Comparison of ENCODE assay signal across 2 cellular contexts in the genomic region with DNA sequence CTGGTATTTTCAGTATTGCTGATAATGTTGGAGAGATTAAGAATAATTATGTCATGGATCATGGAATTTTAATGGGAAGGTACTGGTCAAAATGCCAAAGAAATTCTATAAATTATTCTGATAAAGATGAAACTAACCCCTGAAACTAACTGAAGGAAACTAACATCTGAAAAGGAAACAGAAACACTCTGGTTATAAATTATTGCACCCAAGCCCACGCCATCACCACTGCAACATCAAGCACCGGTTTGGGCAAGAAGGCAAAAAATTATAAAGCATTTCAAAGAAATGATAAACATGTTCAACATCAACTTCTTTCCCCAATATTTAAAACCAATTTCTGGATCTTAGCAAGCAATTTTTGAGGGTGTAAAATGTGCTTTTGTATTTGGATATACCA.
TF ChIP-seq lines count a peak whose summit lies in the region.

No MANE protein-coding gene starts in this region.

TF ChIP-seq in SK-N-SH, 30 proteins besides CTCF, POLR2A, EP300 and RAD21:
- TF ChIP-seq, protein P1, sequence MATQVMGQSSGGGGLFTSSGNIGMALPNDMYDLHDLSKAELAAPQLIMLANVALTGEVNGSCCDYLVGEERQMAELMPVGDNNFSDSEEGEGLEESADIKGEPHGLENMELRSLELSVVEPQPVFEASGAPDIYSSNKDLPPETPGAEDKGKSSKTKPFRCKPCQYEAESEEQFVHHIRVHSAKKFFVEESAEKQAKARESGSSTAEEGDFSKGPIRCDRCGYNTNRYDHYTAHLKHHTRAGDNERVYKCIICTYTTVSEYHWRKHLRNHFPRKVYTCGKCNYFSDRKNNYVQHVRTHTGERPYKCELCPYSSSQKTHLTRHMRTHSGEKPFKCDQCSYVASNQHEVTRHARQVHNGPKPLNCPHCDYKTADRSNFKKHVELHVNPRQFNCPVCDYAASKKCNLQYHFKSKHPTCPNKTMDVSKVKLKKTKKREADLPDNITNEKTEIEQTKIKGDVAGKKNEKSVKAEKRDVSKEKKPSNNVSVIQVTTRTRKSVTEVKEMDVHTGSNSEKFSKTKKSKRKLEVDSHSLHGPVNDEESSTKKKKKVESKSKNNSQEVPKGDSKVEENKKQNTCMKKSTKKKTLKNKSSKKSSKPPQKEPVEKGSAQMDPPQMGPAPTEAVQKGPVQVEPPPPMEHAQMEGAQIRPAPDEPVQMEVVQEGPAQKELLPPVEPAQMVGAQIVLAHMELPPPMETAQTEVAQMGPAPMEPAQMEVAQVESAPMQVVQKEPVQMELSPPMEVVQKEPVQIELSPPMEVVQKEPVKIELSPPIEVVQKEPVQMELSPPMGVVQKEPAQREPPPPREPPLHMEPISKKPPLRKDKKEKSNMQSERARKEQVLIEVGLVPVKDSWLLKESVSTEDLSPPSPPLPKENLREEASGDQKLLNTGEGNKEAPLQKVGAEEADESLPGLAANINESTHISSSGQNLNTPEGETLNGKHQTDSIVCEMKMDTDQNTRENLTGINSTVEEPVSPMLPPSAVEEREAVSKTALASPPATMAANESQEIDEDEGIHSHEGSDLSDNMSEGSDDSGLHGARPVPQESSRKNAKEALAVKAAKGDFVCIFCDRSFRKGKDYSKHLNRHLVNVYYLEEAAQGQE (IDR thresholded peaks at IDR 0.05; ENCODE audit: low read depth, low read length), result no peak
- TF ChIP-seq, protein P2, sequence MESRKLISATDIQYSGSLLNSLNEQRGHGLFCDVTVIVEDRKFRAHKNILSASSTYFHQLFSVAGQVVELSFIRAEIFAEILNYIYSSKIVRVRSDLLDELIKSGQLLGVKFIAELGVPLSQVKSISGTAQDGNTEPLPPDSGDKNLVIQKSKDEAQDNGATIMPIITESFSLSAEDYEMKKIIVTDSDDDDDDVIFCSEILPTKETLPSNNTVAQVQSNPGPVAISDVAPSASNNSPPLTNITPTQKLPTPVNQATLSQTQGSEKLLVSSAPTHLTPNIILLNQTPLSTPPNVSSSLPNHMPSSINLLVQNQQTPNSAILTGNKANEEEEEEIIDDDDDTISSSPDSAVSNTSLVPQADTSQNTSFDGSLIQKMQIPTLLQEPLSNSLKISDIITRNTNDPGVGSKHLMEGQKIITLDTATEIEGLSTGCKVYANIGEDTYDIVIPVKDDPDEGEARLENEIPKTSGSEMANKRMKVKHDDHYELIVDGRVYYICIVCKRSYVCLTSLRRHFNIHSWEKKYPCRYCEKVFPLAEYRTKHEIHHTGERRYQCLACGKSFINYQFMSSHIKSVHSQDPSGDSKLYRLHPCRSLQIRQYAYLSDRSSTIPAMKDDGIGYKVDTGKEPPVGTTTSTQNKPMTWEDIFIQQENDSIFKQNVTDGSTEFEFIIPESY (IDR thresholded peaks at IDR 0.05; ENCODE audit: borderline replicate concordance, low read depth), result no peak
- TF ChIP-seq RCOR1 (IDR thresholded peaks at IDR 0.05; ENCODE audit: low read length) (no peak), TCF12 (IDR thresholded peaks at IDR 0.05) (no peak), MEF2A (IDR thresholded peaks at IDR 0.05; ENCODE audit: borderline replicate concordance, low read depth) (no peak), EZH2phosphoT487 (IDR thresholded peaks at IDR 0.05; ENCODE audit: borderline replicate concordance, low read depth) (no peak), GABPA (IDR thresholded peaks at IDR 0.05; ENCODE audit: low read depth) (no peak), POLR2AphosphoS5 (IDR thresholded peaks at IDR 0.05; ENCODE audit: low read depth, low read length) (no peak), GATA2 (CRISPR knock-in tag; IDR thresholded peaks at IDR 0.05) (no peak), ELF1 (IDR thresholded peaks at IDR 0.05) (no peak), RXRA (IDR thresholded peaks at IDR 0.05; ENCODE audit: borderline replicate concordance, low read depth) (no peak), NRF1 (IDR thresholded peaks at IDR 0.05; ENCODE audit: low read depth, low read length) (no peak), RFX5 (IDR thresholded peaks at IDR 0.05; ENCODE audit: low read length) (no peak), TEAD4 (IDR thresholded peaks at IDR 0.05; ENCODE audit: borderline replicate concordance, insufficient read depth) (no peak), TAF1 (IDR thresholded peaks at IDR 0.05; ENCODE audit: borderline replicate concordance, low read depth, low read length) (no peak), MXI1 (IDR thresholded peaks at IDR 0.05; ENCODE audit: low read depth, low read length) (no peak)
- TF ChIP-seq, protein P3, sequence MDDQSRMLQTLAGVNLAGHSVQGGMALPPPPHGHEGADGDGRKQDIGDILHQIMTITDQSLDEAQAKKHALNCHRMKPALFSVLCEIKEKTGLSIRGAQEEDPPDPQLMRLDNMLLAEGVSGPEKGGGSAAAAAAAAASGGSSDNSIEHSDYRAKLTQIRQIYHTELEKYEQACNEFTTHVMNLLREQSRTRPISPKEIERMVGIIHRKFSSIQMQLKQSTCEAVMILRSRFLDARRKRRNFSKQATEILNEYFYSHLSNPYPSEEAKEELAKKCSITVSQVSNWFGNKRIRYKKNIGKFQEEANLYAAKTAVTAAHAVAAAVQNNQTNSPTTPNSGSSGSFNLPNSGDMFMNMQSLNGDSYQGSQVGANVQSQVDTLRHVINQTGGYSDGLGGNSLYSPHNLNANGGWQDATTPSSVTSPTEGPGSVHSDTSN (IDR thresholded peaks at IDR 0.05), result no peak
- TF ChIP-seq, protein P4, sequence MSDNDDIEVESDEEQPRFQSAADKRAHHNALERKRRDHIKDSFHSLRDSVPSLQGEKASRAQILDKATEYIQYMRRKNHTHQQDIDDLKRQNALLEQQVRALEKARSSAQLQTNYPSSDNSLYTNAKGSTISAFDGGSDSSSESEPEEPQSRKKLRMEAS (IDR thresholded peaks at IDR 0.05; ENCODE audit: low read depth), result no peak
TF ChIP-seq in SK-N-SH: peak in this region for 0.

TF ChIP-seq in GM12878, 131 proteins besides CTCF, POLR2A, EP300 and RAD21 (continued from another document):
- TF ChIP-seq, protein P4 (IDR thresholded peaks at IDR 0.05; ENCODE audit: low read depth, low read length), result no peak
- TF ChIP-seq E2F4 (IDR thresholded peaks at IDR 0.05; ENCODE audit: low read depth, low read length), result no peak
- TF ChIP-seq HCFC1 (IDR thresholded peaks at IDR 0.05; ENCODE audit: low read length), result no peak
- no peak for TF ChIP-seq SMAD5 (IDR thresholded peaks at IDR 0.05; ENCODE audit: low read depth)
- no peak for TF ChIP-seq SUPT20H (IDR thresholded peaks at IDR 0.05; ENCODE audit: borderline replicate concordance, control insufficient read depth, low read depth, low read length)
- TF ChIP-seq, protein P5, sequence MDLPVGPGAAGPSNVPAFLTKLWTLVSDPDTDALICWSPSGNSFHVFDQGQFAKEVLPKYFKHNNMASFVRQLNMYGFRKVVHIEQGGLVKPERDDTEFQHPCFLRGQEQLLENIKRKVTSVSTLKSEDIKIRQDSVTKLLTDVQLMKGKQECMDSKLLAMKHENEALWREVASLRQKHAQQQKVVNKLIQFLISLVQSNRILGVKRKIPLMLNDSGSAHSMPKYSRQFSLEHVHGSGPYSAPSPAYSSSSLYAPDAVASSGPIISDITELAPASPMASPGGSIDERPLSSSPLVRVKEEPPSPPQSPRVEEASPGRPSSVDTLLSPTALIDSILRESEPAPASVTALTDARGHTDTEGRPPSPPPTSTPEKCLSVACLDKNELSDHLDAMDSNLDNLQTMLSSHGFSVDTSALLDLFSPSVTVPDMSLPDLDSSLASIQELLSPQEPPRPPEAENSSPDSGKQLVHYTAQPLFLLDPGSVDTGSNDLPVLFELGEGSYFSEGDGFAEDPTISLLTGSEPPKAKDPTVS (IDR thresholded peaks at IDR 0.05; ENCODE audit: low read depth, low read length), result no peak
- no peak for TF ChIP-seq MTA2 (IDR thresholded peaks at IDR 0.05; ENCODE audit: low read depth)
- no peak for TF ChIP-seq MEF2A (IDR thresholded peaks at IDR 0.05; ENCODE audit: insufficient read depth, low read depth, low read length)
- no peak for TF ChIP-seq ZBTB4 (CRISPR knock-in tag; IDR thresholded peaks at IDR 0.05)
- TF ChIP-seq POLR2AphosphoS5 (IDR thresholded peaks at IDR 0.05; ENCODE audit: low read length), result no peak
- no peak for TF ChIP-seq ZNF384 (IDR thresholded peaks at IDR 0.05; ENCODE audit: borderline replicate concordance, low read depth, low read length)
- no peak for TF ChIP-seq BCL11A (IDR thresholded peaks at IDR 0.05; ENCODE audit: low read depth, low read length)
- no peak for TF ChIP-seq IKZF1 (conservative IDR thresholded peaks at IDR 0.05)
- TF ChIP-seq, protein P2 (IDR thresholded peaks at IDR 0.05), result no peak
- TF ChIP-seq SMC3 (IDR thresholded peaks at IDR 0.05; ENCODE audit: borderline replicate concordance, low read length), result no peak
- TF ChIP-seq SIN3A (IDR thresholded peaks at IDR 0.05; ENCODE audit: low read depth, low read length), result no peak
TF ChIP-seq in GM12878: peak in this region for 0.
